In genomic region chr11:91794146-91794545, GRCh38 we compare ENCODE assay signal across 33 cellular contexts.
"Had no signal": no experiment of that assay in that cellular context is flagged by ENCODE, and none has a peak within 500 bp of the region (broad histone marks: within the 10 kb centered on the region; RNA-seq: fewer than 3 reads in every experiment).

No MANE protein-coding gene starts in this region.

- H3K9me3 Mint-ChIP-seq: activated B cell treated with CpG ODN at 0.5 μM for 24 hours had no signal

- DNase-seq: activated B cell treated with CpG ODN at 0.5 μM for 24 hours; activated CD4-positive, alpha-beta memory T cell treated with anti-CD3 and anti-CD28 coated beads for 36 hours; activated CD4-positive, alpha-beta T cell treated with anti-CD3 and anti-CD28 coated beads for 4 hours; activated CD4-positive, alpha-beta T cell treated with anti-CD3 and anti-CD28 coated beads, Interleukin-2, amount 50 U/mL, for 1 hour; activated CD4-positive, CD25-positive, alpha-beta regulatory T cell treated with anti-CD3 and anti-CD28 coated beads, Interleukin-2, amount 50 U/mL, for 72 hours; activated CD8-positive, alpha-beta memory T cell treated with anti-CD3 and anti-CD28 coated beads, Interleukin-2, amount 50 U/mL, for 4 hours; activated effector memory CD4-positive, alpha-beta T cell treated with Interleukin-2 at 50 U/mL for 16 hours; activated naive CD4-positive, alpha-beta T cell treated with anti-CD3 and anti-CD28 coated beads, Interleukin-2, amount 10 ng/mL, durations not matched to agents 7 days and 5 days; activated naive CD8-positive, alpha-beta T cell treated with anti-CD3 and anti-CD28 coated beads, Interleukin-2, amount 50 U/mL, for 24 hours; activated T-cell treated with anti-CD3 and anti-CD28 coated beads for 4 hours; activated T-cell treated with anti-CD3 and anti-CD28 coated beads, Interleukin-2, amount 50 U/mL, for 4 hours; anterior cingulate cortex; central memory CD4-positive, alpha-beta T cell; Karpas-422; KBM-7; MG63; NCI-H1092; NCI-H1436 treated with DMSO at 0.1 percent for 48 hours; NCI-H1694 treated with DMSO at 0.1 percent for 48 hours; NCI-H2029; NCI-H2171 treated with DMSO at 0.1 percent for 48 hours; NCI-H2227 treated with DMSO at 0.1 percent for 48 hours; NCI-H446 treated with DMSO at 0.1 percent for 48 hours; NCI-H524; PC-9; Right ventricle myocardium superior; SJCRH30; SK-N-SH had no signal

- H3K4me3 Mint-ChIP-seq: activated B cell treated with CpG ODN at 0.5 μM for 24 hours; activated CD4-positive, alpha-beta memory T cell treated with anti-CD3 and anti-CD28 coated beads for 36 hours; activated naive CD4-positive, alpha-beta T cell treated with anti-CD3 and anti-CD28 coated beads, Interleukin-2, amount 10 ng/mL, durations not matched to agents 7 days and 5 days; activated naive CD8-positive, alpha-beta T cell; activated naive CD8-positive, alpha-beta T cell treated with anti-CD3 and anti-CD28 coated beads, Interleukin-2, amount 50 U/mL, for 24 hours; activated T-cell treated with anti-CD3 and anti-CD28 coated beads, Interleukin-2, amount 50 U/mL, for 4 hours; brain; T-helper 1 cell treated with Interleukin-12 subunit alpha and Interleukin-12 subunit beta and Interleukin-4 antibody, amounts not matched to agents 30 μg/mL and 1 μg/mL, for 36 hours; T-helper 2 cell treated with Interferon-gamma antibody and Interleukin-4, amounts not matched to agents 5 μg/mL and 100 μg/mL, for 36 hours had no signal

- H3K36me3 Mint-ChIP-seq: activated CD4-positive, alpha-beta memory T cell treated with anti-CD3 and anti-CD28 coated beads for 36 hours; activated naive CD4-positive, alpha-beta T cell treated with anti-CD3 and anti-CD28 coated beads, Interleukin-2, amount 10 ng/mL, durations not matched to agents 7 days and 5 days; activated naive CD8-positive, alpha-beta T cell; brain had no signal

- H3K4me3 ChIP-seq: MG63, PC-9, SJCRH30 had no signal

- H3K36me3 ChIP-seq: MG63, SJCRH30 had no signal

- ATAC-seq: activated naive CD8-positive, alpha-beta T cell treated with anti-CD3 and anti-CD28 coated beads, Interleukin-2, amount 50 U/mL, for 24 hours; activated T-cell treated with anti-CD3 and anti-CD28 coated beads, Interleukin-2, amount 50 U/mL, for 4 hours had no signal

- H3K27ac Mint-ChIP-seq: activated B cell treated with CpG ODN at 0.5 μM for 24 hours; activated CD4-positive, alpha-beta memory T cell treated with anti-CD3 and anti-CD28 coated beads for 36 hours; activated naive CD4-positive, alpha-beta T cell treated with anti-CD3 and anti-CD28 coated beads, Interleukin-2, amount 10 ng/mL, durations not matched to agents 7 days and 5 days; activated naive CD8-positive, alpha-beta T cell; activated naive CD8-positive, alpha-beta T cell treated with anti-CD3 and anti-CD28 coated beads, Interleukin-2, amount 50 U/mL, for 24 hours; brain; T-helper 1 cell treated with Interleukin-12 subunit alpha and Interleukin-12 subunit beta and Interleukin-4 antibody, amounts not matched to agents 30 μg/mL and 1 μg/mL, for 36 hours; T-helper 2 cell treated with Interferon-gamma antibody and Interleukin-4, amounts not matched to agents 5 μg/mL and 100 μg/mL, for 36 hours had no signal

- H2AFZ ChIP-seq: PC-9 had no signal

- H3K27ac ChIP-seq: PC-9, SJCRH30, VCaP had no signal

- H3K9ac ChIP-seq: SK-N-SH had no signal

- H3K4me2 ChIP-seq: PC-9 had no signal

- H3K27me3 ChIP-seq: MG63, SJCRH30 had no signal

- H3K9me3 ChIP-seq: MG63, SJCRH30, SK-N-SH had no signal

- H3K27me3 Mint-ChIP-seq: activated B cell treated with CpG ODN at 0.5 μM for 24 hours; activated CD4-positive, alpha-beta memory T cell treated with anti-CD3 and anti-CD28 coated beads for 36 hours; activated naive CD4-positive, alpha-beta T cell treated with anti-CD3 and anti-CD28 coated beads, Interleukin-2, amount 10 ng/mL, durations not matched to agents 7 days and 5 days; activated naive CD8-positive, alpha-beta T cell; activated naive CD8-positive, alpha-beta T cell treated with anti-CD3 and anti-CD28 coated beads, Interleukin-2, amount 50 U/mL, for 24 hours; brain had no signal

- H3K4me1 Mint-ChIP-seq: activated B cell treated with CpG ODN at 0.5 μM for 24 hours; activated naive CD8-positive, alpha-beta T cell treated with anti-CD3 and anti-CD28 coated beads, Interleukin-2, amount 50 U/mL, for 24 hours had no signal
